ENCODE assay signal across 15 cellular contexts in the genomic region with DNA sequence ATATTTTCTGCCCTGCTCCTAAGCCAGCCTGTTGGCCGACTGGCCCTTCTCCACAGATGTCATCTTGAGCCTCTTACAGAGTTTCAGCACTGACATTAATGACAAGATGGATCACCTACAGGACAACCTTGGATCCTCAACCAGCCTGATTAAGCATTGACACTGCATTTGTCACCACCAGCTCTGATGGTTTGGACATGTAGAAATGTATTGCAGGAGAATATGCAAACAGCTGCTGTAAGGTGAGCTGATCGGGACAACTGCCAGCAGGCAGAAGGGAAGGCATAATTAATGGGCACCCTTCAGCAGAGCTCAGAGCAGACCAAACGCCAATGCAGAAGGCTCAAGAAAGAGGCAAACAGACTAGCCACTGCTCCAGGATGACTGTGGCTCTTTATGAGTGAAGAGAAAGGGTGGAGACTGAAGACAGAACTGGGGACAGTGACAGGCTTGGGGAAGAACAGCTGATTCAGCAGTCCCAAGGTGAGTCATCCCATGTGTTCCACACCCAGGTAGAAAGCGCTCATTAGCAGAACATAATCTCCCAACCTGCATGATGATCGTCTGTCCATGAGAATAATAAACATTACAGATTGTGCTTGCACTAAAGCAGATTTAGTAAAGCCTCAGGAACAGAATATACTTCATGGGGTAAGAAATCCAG. TPM values are rescaled to one million over a fixed set of nuclear protein-coding genes. Genes with fewer than 3 reads are reported as not detected.
DNase-seq lines count a peak whose midpoint lies in the region; ATAC-seq and TF ChIP-seq lines count a peak whose summit lies in the region.
"Had no signal": no experiment of that assay in that cellular context is flagged by ENCODE, and none has a peak within 500 bp of the region (broad histone marks: within the 10 kb centered on the region; RNA-seq: fewer than 3 reads in every experiment).

No MANE protein-coding gene starts in this region.

- H3K27me3 Mint-ChIP-seq in activated T-helper 2 cell treated with anti-CD3 and anti-CD28 coated beads, Interferon-gamma antibody, Interleukin-2, Interleukin-4, amounts not matched to agents 10 μg/mL and 5 μg/mL and 100 μg/mL, durations not matched to agents 14 hours and 24 hours and 36 hours (ENCODE audit: low read depth): peaks cover 32% of the 10 kb centered on the region

- H3K9ac ChIP-seq in SK-N-SH: no peak overlapping the region

- no peak for TF ChIP-seq RAD21 in SK-N-SH (IDR thresholded peaks at IDR 0.05; ENCODE audit: low read length)

- POLR2A ChIA-PET in SK-N-SH (lab: Yijun Ruan, JAX): no interaction called here

- no peak overlapping the region for H2AFZ ChIP-seq in SK-N-SH (ENCODE audit: low read depth)

- TF ChIP-seq CTCF in SK-N-SH (IDR thresholded peaks at IDR 0.05): no peak

- TF ChIP-seq EP300 in SK-N-SH (IDR thresholded peaks at IDR 0.05; ENCODE audit: borderline replicate concordance in 1 of 2, low read depth in 1 of 2, low read length in 1 of 2): no peak

- no peak for DNase-seq in SK-N-SH
- peak; percentile 36 for DNase-seq in NCI-H2171 (lab: John Stamatoyannopoulos, UW)
- DNase-seq in SW480 (ENCODE audit: low spot score): peak; percentile 5
- peak; percentile 25 for DNase-seq in myocyte (ENCODE audit: low read depth)
- DNase-seq in activated T-helper 2 cell treated with anti-CD3 and anti-CD28 coated beads, Interferon-gamma antibody, Interleukin-2, Interleukin-4, amounts not matched to agents 10 μg/mL and 5 μg/mL and 100 μg/mL, durations not matched to agents 14 hours and 24 hours and 36 hours (ENCODE audit: low spot score): no peak
- no peak for DNase-seq in GM19238 (ENCODE audit: insufficient read length, low spot score)
- DNase-seq in medulla oblongata (ENCODE audit: extremely low spot score): no peak
- DNase-seq: ACHN; activated T-cell treated with anti-CD3 and anti-CD28 coated beads, Interleukin-2, amount 50 U/mL, for 48 hours; pancreas; stimulated activated CD4-positive, alpha-beta T cell treated with anti-CD3 and anti-CD28 coated beads, Interleukin-15, amount 100 ng/mL, for 24 hours had no signal

- H3K36me3 ChIP-seq in SK-N-SH (replicated peaks in 1 of 2; ENCODE audit: control insufficient read depth in 1 of 2, insufficient read depth in 2 of 2, low read length in 1 of 2): no peaks in the 10 kb centered on the region
- H3K36me3 ChIP-seq: ascending aorta, pancreas, thoracic aorta had no signal

- CTCF ChIA-PET in SK-N-SH (lab: Yijun Ruan, JAX): interaction anchor here (1.0 to 4.5 kb wide), 5 partner anchors 10 to 134 kb away, joined by 3 to 30 read pairs (median 4); no protein-coding TSS in a partner anchor

- H3K4me1 ChIP-seq in SK-N-SH (ENCODE audit: control insufficient read depth in 1 of 2, insufficient read depth in 2 of 2, low read depth in 1 of 2, low read length in 1 of 2): peaks cover 0 to 11% of the 10 kb centered on the region in 2 experiments; a peak in 2 of 4 replicates

- no peaks in the 10 kb centered on the region for H3F3A ChIP-seq in SK-N-SH (replicated peaks; ENCODE audit: insufficient read depth)

- H3K27me3 ChIP-seq in SK-N-SH (ENCODE audit: insufficient read depth): no peaks in the 10 kb centered on the region
- H3K27me3 ChIP-seq: ascending aorta had no signal

- no peak overlapping the region for H3K27ac ChIP-seq in SK-N-SH (ENCODE audit: low read depth in 2 of 2, low read length in 1 of 2)
- H3K27ac ChIP-seq: ascending aorta, pancreas, thoracic aorta had no signal

- H3K79me2 ChIP-seq in SK-N-SH (ENCODE audit: insufficient read depth): no peaks in the 10 kb centered on the region

- H4K20me1 ChIP-seq in SK-N-SH (ENCODE audit: insufficient read depth): no peaks in the 10 kb centered on the region

- H3K4me3 ChIP-seq in SK-N-SH (ENCODE audit: low read depth in 2 of 2, low read length in 1 of 2): no peak overlapping the region
- H3K4me3 ChIP-seq: ascending aorta, pancreas, thoracic aorta had no signal

- no peak overlapping the region for H3K4me3 Mint-ChIP-seq in activated T-helper 2 cell treated with anti-CD3 and anti-CD28 coated beads, Interferon-gamma antibody, Interleukin-2, Interleukin-4, amounts not matched to agents 10 μg/mL and 5 μg/mL and 100 μg/mL, durations not matched to agents 14 hours and 24 hours and 36 hours (ENCODE audit: low read depth)

- 54% methylated on average over 5 of the region's 5 CpGs for WGBS in SK-N-SH (ENCODE audit: low lambda C conversion rate)

- intact Hi-C loops in activated T-helper 2 cell treated with anti-CD3 and anti-CD28 coated beads, Interferon-gamma antibody, Interleukin-2, Interleukin-4, amounts not matched to agents 10 μg/mL and 5 μg/mL and 100 μg/mL, durations not matched to agents 14 hours and 24 hours and 36 hours (cut with micrococcal nuclease): loop anchor here (10.0 kb wide), 2 partner anchors 274 to 514 kb away; a partner anchor contains a TSS

- H3K9me3 Mint-ChIP-seq in activated T-helper 2 cell treated with anti-CD3 and anti-CD28 coated beads, Interferon-gamma antibody, Interleukin-2, Interleukin-4, amounts not matched to agents 10 μg/mL and 5 μg/mL and 100 μg/mL, durations not matched to agents 14 hours and 24 hours and 36 hours: peaks cover 11% of the 10 kb centered on the region

- H3K4me1 Mint-ChIP-seq in activated T-helper 2 cell treated with anti-CD3 and anti-CD28 coated beads, Interferon-gamma antibody, Interleukin-2, Interleukin-4, amounts not matched to agents 10 μg/mL and 5 μg/mL and 100 μg/mL, durations not matched to agents 14 hours and 24 hours and 36 hours (ENCODE audit: low read depth): peaks cover 19% of the 10 kb centered on the region

- no peak overlapping the region for H3K27ac Mint-ChIP-seq in activated T-helper 2 cell treated with anti-CD3 and anti-CD28 coated beads, Interferon-gamma antibody, Interleukin-2, Interleukin-4, amounts not matched to agents 10 μg/mL and 5 μg/mL and 100 μg/mL, durations not matched to agents 14 hours and 24 hours and 36 hours

- H3K9me3 ChIP-seq in SK-N-SH: peaks cover 7% of the 10 kb centered on the region; the same call in 1 of the 2 replicates
- H3K9me3 ChIP-seq: ascending aorta, pancreas, thoracic aorta had no signal

- no peak overlapping the region for H3K4me2 ChIP-seq in SK-N-SH

- H3K9me2 ChIP-seq in SK-N-SH: no peaks in the 10 kb centered on the region

- no peaks in the 10 kb centered on the region for H3K36me3 Mint-ChIP-seq in activated T-helper 2 cell treated with anti-CD3 and anti-CD28 coated beads, Interferon-gamma antibody, Interleukin-2, Interleukin-4, amounts not matched to agents 10 μg/mL and 5 μg/mL and 100 μg/mL, durations not matched to agents 14 hours and 24 hours and 36 hours (ENCODE audit: low read depth)

- ATAC-seq in SK-N-SH treated with all-trans-retinoic acid at 6 μM for 48 hours: peak; percentile 31; the same call in 2 of the 3 replicates
- ATAC-seq: HCT116 had no signal

TF ChIP-seq in SK-N-SH treated with all-trans-retinoic acid at 6 μM for 48 hours, 23 proteins besides CTCF, POLR2A, EP300 and RAD21 (continues in another document):
- TF ChIP-seq TOX (CRISPR knock-in tag; IDR thresholded peaks at IDR 0.05; ENCODE audit: borderline replicate concordance) (no peak), BACH2 (CRISPR knock-in tag; IDR thresholded peaks at IDR 0.05; ENCODE audit: borderline replicate concordance) (no peak)

TF ChIP-seq in SK-N-SH, 30 proteins besides CTCF, POLR2A, EP300 and RAD21 (continues in another document):
- no peak for TF ChIP-seq CHD2 (IDR thresholded peaks at IDR 0.05; ENCODE audit: low read length, partially characterized antibody)
- TF ChIP-seq JUND (IDR thresholded peaks at IDR 0.05): no peak
- no peak for TF ChIP-seq FOSL2 (IDR thresholded peaks at IDR 0.05; ENCODE audit: borderline replicate concordance, low read depth)
- no peak for TF ChIP-seq RFX5 (IDR thresholded peaks at IDR 0.05; ENCODE audit: low read length)
- no peak for TF ChIP-seq MEF2A (IDR thresholded peaks at IDR 0.05; ENCODE audit: borderline replicate concordance, low read depth)
- no peak for TF ChIP-seq RXRA (IDR thresholded peaks at IDR 0.05; ENCODE audit: borderline replicate concordance, low read depth)
- TF ChIP-seq, protein P1, sequence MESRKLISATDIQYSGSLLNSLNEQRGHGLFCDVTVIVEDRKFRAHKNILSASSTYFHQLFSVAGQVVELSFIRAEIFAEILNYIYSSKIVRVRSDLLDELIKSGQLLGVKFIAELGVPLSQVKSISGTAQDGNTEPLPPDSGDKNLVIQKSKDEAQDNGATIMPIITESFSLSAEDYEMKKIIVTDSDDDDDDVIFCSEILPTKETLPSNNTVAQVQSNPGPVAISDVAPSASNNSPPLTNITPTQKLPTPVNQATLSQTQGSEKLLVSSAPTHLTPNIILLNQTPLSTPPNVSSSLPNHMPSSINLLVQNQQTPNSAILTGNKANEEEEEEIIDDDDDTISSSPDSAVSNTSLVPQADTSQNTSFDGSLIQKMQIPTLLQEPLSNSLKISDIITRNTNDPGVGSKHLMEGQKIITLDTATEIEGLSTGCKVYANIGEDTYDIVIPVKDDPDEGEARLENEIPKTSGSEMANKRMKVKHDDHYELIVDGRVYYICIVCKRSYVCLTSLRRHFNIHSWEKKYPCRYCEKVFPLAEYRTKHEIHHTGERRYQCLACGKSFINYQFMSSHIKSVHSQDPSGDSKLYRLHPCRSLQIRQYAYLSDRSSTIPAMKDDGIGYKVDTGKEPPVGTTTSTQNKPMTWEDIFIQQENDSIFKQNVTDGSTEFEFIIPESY (IDR thresholded peaks at IDR 0.05; ENCODE audit: borderline replicate concordance, low read depth): no peak
- TF ChIP-seq, protein P2, sequence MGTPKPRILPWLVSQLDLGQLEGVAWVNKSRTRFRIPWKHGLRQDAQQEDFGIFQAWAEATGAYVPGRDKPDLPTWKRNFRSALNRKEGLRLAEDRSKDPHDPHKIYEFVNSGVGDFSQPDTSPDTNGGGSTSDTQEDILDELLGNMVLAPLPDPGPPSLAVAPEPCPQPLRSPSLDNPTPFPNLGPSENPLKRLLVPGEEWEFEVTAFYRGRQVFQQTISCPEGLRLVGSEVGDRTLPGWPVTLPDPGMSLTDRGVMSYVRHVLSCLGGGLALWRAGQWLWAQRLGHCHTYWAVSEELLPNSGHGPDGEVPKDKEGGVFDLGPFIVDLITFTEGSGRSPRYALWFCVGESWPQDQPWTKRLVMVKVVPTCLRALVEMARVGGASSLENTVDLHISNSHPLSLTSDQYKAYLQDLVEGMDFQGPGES (IDR thresholded peaks at IDR 0.05; ENCODE audit: low read depth, low read length): no peak
- TF ChIP-seq SIN3A (IDR thresholded peaks at IDR 0.05; ENCODE audit: borderline replicate concordance, low read depth, low read length): no peak
- TF ChIP-seq TCF12 (IDR thresholded peaks at IDR 0.05): no peak

RNA-seq across cellular contexts. Expression of a gene that starts 6.7 kb away (rescaled TPM):
- 0.76 and 1.1 TPM in 2 replicates for polyA plus RNA-seq in SK-N-SH (2012; rRNA removed)
- polyA plus RNA-seq in SK-N-SH (2012; cell fraction: cytosol; rRNA removed): 0.87 and 0.89 TPM in 2 replicates
- 0.47 and 0.93 TPM in 2 replicates for polyA plus RNA-seq in SK-N-SH (2012; cell fraction: nucleus; rRNA removed)
- total RNA-seq in myocyte: 1.5 and 1.6 TPM in 2 replicates
- 2.1 TPM for polyA plus RNA-seq in myocyte (2012)
- total RNA-seq in activated T-helper 2 cell treated with anti-CD3 and anti-CD28 coated beads, Interferon-gamma antibody, Interleukin-2, Interleukin-4, amounts not matched to agents 10 μg/mL and 5 μg/mL and 100 μg/mL, durations not matched to agents 14 hours and 24 hours and 36 hours: 0.30 and 0.32 TPM in 2 replicates
- total RNA-seq: ascending aorta had no signal

Comparison
In these comparisons a context has a peak if more than half of its experiments do, and no peak if none do; other contexts are left out.
1. DNase-seq: peak in NCI-H2171 (single experiment), SW480 (single experiment) and myocyte (single experiment); none in SK-N-SH (single experiment), activated T-helper 2 cell treated with anti-CD3 and anti-CD28 coated beads, Interferon-gamma antibody, Interleukin-2, Interleukin-4, amounts not matched to agents 10 μg/mL and 5 μg/mL and 100 μg/mL, durations not matched to agents 14 hours and 24 hours and 36 hours (single experiment), GM19238 (single experiment) and medulla oblongata (single experiment).